8 cellular contexts compared by ENCODE assay signal in the genomic region with DNA sequence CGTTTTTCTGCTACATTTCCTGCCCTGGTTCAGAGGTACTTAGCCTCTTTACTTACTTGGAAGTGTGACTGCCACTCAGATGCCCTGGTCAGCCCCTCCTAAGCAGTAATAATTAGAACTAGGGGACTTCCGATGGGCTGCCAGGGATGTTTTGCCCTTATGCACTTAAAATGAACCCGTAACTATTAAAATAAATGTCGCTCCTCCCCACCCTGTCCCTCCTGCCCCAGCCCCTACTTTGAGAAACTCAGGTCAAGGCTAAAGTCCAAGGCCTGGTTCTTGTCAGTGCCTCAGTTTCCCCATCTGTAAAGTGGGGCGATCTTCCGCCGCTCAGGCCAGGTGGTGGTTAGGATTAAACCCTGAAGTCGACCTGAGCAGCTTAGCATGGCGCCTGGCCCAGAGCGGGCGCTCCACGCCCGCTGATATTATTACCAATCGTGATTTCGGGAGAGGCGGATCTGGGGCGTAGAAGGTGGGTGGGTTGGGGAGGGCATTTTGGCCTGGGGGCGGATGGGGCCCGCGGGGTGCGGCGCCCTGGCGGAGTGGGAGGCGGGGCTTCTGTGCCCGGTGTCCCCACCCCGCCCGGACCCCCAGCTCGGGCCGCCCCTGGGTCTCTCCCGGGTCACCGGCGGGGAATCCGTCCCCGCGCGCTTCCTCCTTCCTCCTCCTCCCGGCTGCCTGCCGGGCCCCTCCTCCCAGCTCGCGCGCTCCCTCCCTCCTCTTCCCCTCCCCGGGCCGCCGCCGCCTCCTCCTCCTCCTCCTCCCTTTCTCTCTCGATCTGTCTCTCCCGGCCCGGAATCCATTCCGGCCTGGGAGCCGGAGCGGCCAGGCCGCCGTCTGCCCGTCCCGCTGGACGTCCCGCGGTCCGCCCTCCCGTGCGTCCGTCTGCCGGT. TPM values are rescaled to one million over a fixed set of nuclear protein-coding genes. Genes with fewer than 3 reads are reported as not detected.
DNase-seq lines count a peak whose midpoint lies in the region; ATAC-seq and TF ChIP-seq lines count a peak whose summit lies in the region.

A gene (plus strand): TSS at position 802 of the 893 bp plus-strand sequence. CDS start 38,014 bp downstream, outside the sequence.

- H3K36me3 Mint-ChIP-seq in activated naive CD8-positive, alpha-beta T cell treated with anti-CD3 and anti-CD28 coated beads for 36 hours = no peaks in the 10 kb centered on the region

- H4K20me1 ChIP-seq in osteoblast (ENCODE audit: insufficient read depth, low read length) = peaks cover 34% of the 10 kb centered on the region

- H2AFZ ChIP-seq in osteoblast (ENCODE audit: low read length) = peak within 1 kb of the TSS; percentile 77

- peaks cover 41% of the 10 kb centered on the region for H3K79me2 ChIP-seq in osteoblast (ENCODE audit: insufficient read depth, low read length)

- TF ChIP-seq CTCF in osteoblast (IDR thresholded peaks at IDR 0.05; ENCODE audit: extremely low read depth, low read depth, low read length) (no peak), tibial artery (IDR thresholded peaks at IDR 0.05) (no peak)

- H3K4me3 ChIP-seq in osteoblast (ENCODE audit: insufficient read depth, low read length) (peak within 1 kb of the TSS; percentile 76), tibial artery (peak within 1 kb of the TSS; percentile 78 to 80)

- H3K4me1 ChIP-seq in osteoblast (ENCODE audit: insufficient read depth, low read length) = peaks cover 17% of the 10 kb centered on the region
- peaks cover 0 to 49% (median 44%) of the 10 kb centered on the region in 4 donors for H3K4me1 ChIP-seq in tibial artery

- H3K4me1 Mint-ChIP-seq in activated naive CD8-positive, alpha-beta T cell treated with anti-CD3 and anti-CD28 coated beads for 36 hours = peaks cover 22% of the 10 kb centered on the region

- H3K27me3 Mint-ChIP-seq in activated naive CD8-positive, alpha-beta T cell treated with anti-CD3 and anti-CD28 coated beads for 36 hours = no peaks in the 10 kb centered on the region

- peak within 1 kb of the TSS; percentile 17 for H3K27ac ChIP-seq in osteoblast (ENCODE audit: low read depth, low read length)
- peak within 1 kb of the TSS; percentile 97 to 99 for H3K27ac ChIP-seq in tibial artery

- H3K4me2 ChIP-seq in osteoblast (ENCODE audit: insufficient read depth, low read length) = peak within 1 kb of the TSS; percentile 85

- no peaks in the 10 kb centered on the region for H3K36me3 ChIP-seq in osteoblast (ENCODE audit: insufficient read depth, low read length)
- peaks cover 0 to 4% (median 0%) of the 10 kb centered on the region in 3 donors for H3K36me3 ChIP-seq in tibial artery

- peak within 1 kb of the TSS; percentile 77 for H3K4me3 Mint-ChIP-seq in activated naive CD8-positive, alpha-beta T cell treated with anti-CD3 and anti-CD28 coated beads for 36 hours

- H3K27me3 ChIP-seq in osteoblast (ENCODE audit: insufficient read depth, low read length) (no peaks in the 10 kb centered on the region), tibial artery (no peaks in the 10 kb centered on the region)

- no peaks in the 10 kb centered on the region for H3K9me3 ChIP-seq in osteoblast (ENCODE audit: low read depth, low read length)
- H3K9me3 ChIP-seq in tibial artery = no peaks in the 10 kb centered on the region

- intact Hi-C loops in Right ventricle myocardium inferior (cut with DNase I) (no loop called here), tibial artery (cut with DNase I; ENCODE audit: low total_unique reads) (no loop called here)

- peak; percentile 84 for DNase-seq in ELR (ENCODE audit: low read depth)
- peak; percentile 32 for DNase-seq in HS-5 (ENCODE audit: low read depth)
- DNase-seq in RPMI8226 = peak; percentile 47
- DNase-seq in activated naive CD8-positive, alpha-beta T cell treated with anti-CD3 and anti-CD28 coated beads for 36 hours = peak; percentile 38
- DNase-seq in Right ventricle myocardium inferior (ENCODE audit: missing footprints) = peak; percentile 90
- peak; percentile 98 for DNase-seq in osteoblast (ENCODE audit: insufficient read length, low spot score, missing footprints)
- peak; percentile 81 to 93 for DNase-seq in tibial artery

- H3K27ac Mint-ChIP-seq in activated naive CD8-positive, alpha-beta T cell treated with anti-CD3 and anti-CD28 coated beads for 36 hours = no peak within 1 kb of the TSS

- H3K9me3 Mint-ChIP-seq in activated naive CD8-positive, alpha-beta T cell treated with anti-CD3 and anti-CD28 coated beads for 36 hours = no peaks in the 10 kb centered on the region

- ATAC-seq in Right ventricle myocardium inferior = peak; percentile 88
- ATAC-seq in HG02571 (IDR thresholded peaks at IDR 0.05; ENCODE audit: unreplicated experiment) = no peak

RNA-seq across cellular contexts. Expression of the gene that starts here (rescaled TPM):
- total RNA-seq in activated naive CD8-positive, alpha-beta T cell treated with anti-CD3 and anti-CD28 coated beads for 36 hours = 1 to 10 TPM; 1.1 to 1.9 TPM
- total RNA-seq in Right ventricle myocardium inferior = 6.0 TPM
- total RNA-seq in osteoblast = 22.1 and 22.4 TPM in 2 replicates

Comparison
In these comparisons a context has a peak if more than half of its experiments do, and no peak if none do; other contexts are left out.
1. DNase-seq: peak in every context shown above with its lines; median percentile 98 in osteoblast; 90 in Right ventricle myocardium inferior; 87 in tibial artery; 84 in ELR; 47 in RPMI8226; 38 in activated naive CD8-positive, alpha-beta T cell treated with anti-CD3 and anti-CD28 coated beads for 36 hours; 32 in HS-5.